8 cellular contexts compared by ENCODE assay signal in the genomic region with DNA sequence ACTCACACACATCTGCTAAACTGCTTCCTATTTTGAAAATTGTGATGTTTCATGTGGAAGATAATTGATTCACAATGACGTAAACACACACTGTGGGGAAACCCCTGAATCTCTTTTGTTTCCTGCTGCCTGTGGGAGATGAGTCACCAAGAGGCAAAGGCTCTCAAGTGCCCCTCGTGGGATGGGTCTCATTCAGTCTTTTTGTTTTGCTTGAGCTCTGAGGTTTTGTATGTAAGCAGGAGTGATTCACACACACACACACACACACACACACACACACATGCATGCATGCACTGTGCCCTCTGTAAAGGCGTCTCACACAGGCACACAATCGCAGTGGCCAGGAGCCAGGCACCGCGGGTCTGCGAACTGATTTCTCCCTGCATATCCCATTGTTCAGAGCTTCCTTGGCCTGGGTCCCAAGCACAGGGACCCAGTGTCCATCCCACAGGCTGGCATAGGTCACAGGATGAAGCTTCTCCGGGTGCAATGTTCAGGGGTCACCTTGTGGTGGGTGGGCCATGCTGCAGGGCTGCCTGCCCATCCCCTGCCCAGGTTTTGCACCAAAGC. TPM values are rescaled to one million over a fixed set of nuclear protein-coding genes. Genes with fewer than 3 reads are reported as not detected.
DNase-seq lines count a peak whose midpoint lies in the region; ATAC-seq and TF ChIP-seq lines count a peak whose summit lies in the region.

No MANE protein-coding gene starts in this region.

- ATAC-seq in GM18505 (IDR thresholded peaks at IDR 0.05; ENCODE audit: unreplicated experiment): peak; percentile 85
- ATAC-seq in HG02759 (IDR thresholded peaks at IDR 0.05; ENCODE audit: unreplicated experiment): peak; percentile 85
- no peak for ATAC-seq in gastrocnemius medialis

- H3F3A ChIP-seq in smooth muscle cell (ENCODE audit: low read depth): no peaks in the 10 kb centered on the region

- TF ChIP-seq POLR2A in GM18505 (IDR thresholded peaks at IDR 0.05; ENCODE audit: borderline replicate concordance, extremely low read depth, insufficient read depth, insufficient read length) (no peak), gastrocnemius medialis (IDR thresholded peaks at IDR 0.05) (no peak)

- 53% methylated on average over 8 of the region's 8 CpGs for WGBS in smooth muscle cell (ENCODE audit: low lambda C conversion rate)

- peak; percentile 64 for DNase-seq in NCI-H2107 (lab: John Stamatoyannopoulos, UW)
- DNase-seq in activated CD8-positive, alpha-beta memory T cell treated with anti-CD3 and anti-CD28 coated beads for 1 hour (ENCODE audit: extremely low read depth in 1 of 2, low read depth in 1 of 2): peak; percentile 37 to 40
- DNase-seq in epithelial cell of proximal tubule (ENCODE audit: low read depth): peak; percentile 89
- DNase-seq in smooth muscle cell (lab: John Stamatoyannopoulos, UW; ENCODE audit: unreplicated experiment): no peak
- DNase-seq in gastrocnemius medialis: no peak
- no peak for DNase-seq in ascending aorta (ENCODE audit: low spot score in 2 of 2)

- H3K9ac ChIP-seq in smooth muscle cell (ENCODE audit: low read depth): peak overlapping the region; percentile 62

- intact Hi-C loops in gastrocnemius medialis (cut with DNase I; ENCODE audit: low total_unique reads) (no loop called here), ascending aorta (cut with DNase I) (no loop called here)

- no peaks in the 10 kb centered on the region for H3K9me3 ChIP-seq in smooth muscle cell (replicated peaks; ENCODE audit: low read depth)
- H3K9me3 ChIP-seq in gastrocnemius medialis: no peaks in the 10 kb centered on the region
- no peaks in the 10 kb centered on the region for H3K9me3 ChIP-seq in ascending aorta

- H2AFZ ChIP-seq in smooth muscle cell (ENCODE audit: low read depth): no peak overlapping the region

- TF ChIP-seq CTCF in epithelial cell of proximal tubule (conservative IDR thresholded peaks at IDR 0.05; ENCODE audit: low read depth, low read length) (no peak), smooth muscle cell (IDR thresholded peaks at IDR 0.05; ENCODE audit: borderline replicate concordance, insufficient read depth, poor library complexity, severe bottlenecking) (no peak), gastrocnemius medialis (IDR thresholded peaks at IDR 0.05 in 4 of 5, conservative IDR thresholded peaks at IDR 0.05 in 1 of 5) (no peak), ascending aorta (IDR thresholded peaks at IDR 0.05) (no peak)

- no peaks in the 10 kb centered on the region for H3K79me2 ChIP-seq in smooth muscle cell (ENCODE audit: low read depth)

- H4K20me1 ChIP-seq in smooth muscle cell (ENCODE audit: low read depth): no peaks in the 10 kb centered on the region

- H3K27me3 ChIP-seq in smooth muscle cell (ENCODE audit: low read depth) (no peaks in the 10 kb centered on the region), gastrocnemius medialis (no peaks in the 10 kb centered on the region), ascending aorta (no peaks in the 10 kb centered on the region)

- H3K4me1 ChIP-seq in smooth muscle cell (ENCODE audit: low read depth): peaks cover 32% of the 10 kb centered on the region
- no peaks in the 10 kb centered on the region for H3K4me1 ChIP-seq in gastrocnemius medialis
- peaks cover 6 to 11% of the 10 kb centered on the region in 2 donors for H3K4me1 ChIP-seq in ascending aorta

- in situ Hi-C loops in gastrocnemius medialis (cut with MboI; ENCODE audit: low sequenced_read_pairs in 4 of 4): no loop called here

- H3K4me3 ChIP-seq in epithelial cell of proximal tubule (ENCODE audit: low read depth, low read length) (no peak overlapping the region), smooth muscle cell (no peak overlapping the region), gastrocnemius medialis (no peak overlapping the region), ascending aorta (no peak overlapping the region)

- H3K4me2 ChIP-seq in smooth muscle cell: peak overlapping the region; percentile 17

- H3K36me3 ChIP-seq in smooth muscle cell (ENCODE audit: low read depth) (no peaks in the 10 kb centered on the region), gastrocnemius medialis (no peaks in the 10 kb centered on the region), ascending aorta (no peaks in the 10 kb centered on the region)

- H3K27ac ChIP-seq in smooth muscle cell (ENCODE audit: low read depth) (peak overlapping the region; percentile 73), gastrocnemius medialis (no peak overlapping the region), ascending aorta (no peak overlapping the region)

RNA-seq across cellular contexts. Expression of a gene that starts 12.1 kb away (rescaled TPM):
- total RNA-seq in epithelial cell of proximal tubule (2.1 and 3.2 TPM in 2 replicates), smooth muscle cell (11.4 and 16.0 TPM in 2 replicates), gastrocnemius medialis (10 to 100 TPM in 1 of 4 donors, 1 to 10 TPM in 3; 1.0 to 14.8 (median 5.1) TPM), ascending aorta (9.6 TPM)
- polyA plus RNA-seq in smooth muscle cell: 13.0 and 14.9 TPM in 2 replicates

Comparison
In these comparisons a context has a peak if more than half of its experiments do, and no peak if none do; other contexts are left out.
1. ATAC-seq: peak in GM18505 (single experiment) and HG02759 (single experiment); none in gastrocnemius medialis (0 of 2).
2. DNase-seq: peak in NCI-H2107 (single experiment), activated CD8-positive, alpha-beta memory T cell treated with anti-CD3 and anti-CD28 coated beads for 1 hour (2 of 2) and epithelial cell of proximal tubule (single experiment); none in smooth muscle cell (single experiment), gastrocnemius medialis (0 of 2) and ascending aorta (0 of 2).